ENCODE assay signal across 37 cellular contexts in the genomic region with DNA sequence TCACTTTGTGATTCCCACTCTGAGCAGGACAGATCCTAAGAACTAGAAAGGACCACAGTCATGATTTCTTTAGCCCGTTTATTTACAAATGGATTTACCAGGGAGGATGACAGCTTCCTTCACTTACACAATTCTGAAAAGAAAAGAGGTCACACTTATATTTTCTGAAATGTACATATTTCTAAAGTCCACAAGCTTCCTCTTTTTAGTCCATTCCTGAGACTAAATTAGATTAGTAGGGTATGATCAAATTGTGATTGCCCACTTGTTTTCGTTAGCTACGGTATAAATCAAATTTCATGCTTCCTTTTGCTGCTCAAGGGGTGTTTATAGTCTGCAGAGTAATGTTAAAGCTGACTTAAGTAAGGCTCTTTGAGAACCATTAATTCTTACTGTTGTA. TPM values are rescaled to one million over a fixed set of nuclear protein-coding genes. Genes with fewer than 3 reads are reported as not detected.
"Had no signal": no experiment of that assay in that cellular context is flagged by ENCODE, and none has a peak within 500 bp of the region (broad histone marks: within the 10 kb centered on the region; RNA-seq: fewer than 3 reads in every experiment).

No MANE protein-coding gene starts in this region.

- H3K4me1 Mint-ChIP-seq: activated CD4-positive, alpha-beta T cell treated with anti-CD3 and anti-CD28 coated beads for 36 hours; activated CD4-positive, alpha-beta T cell treated with anti-CD3 and anti-CD28 coated beads, Interleukin-2, amount 10 ng/mL, durations not matched to agents 24 days and 14 days; activated CD8-positive, alpha-beta memory T cell treated with anti-CD3 and anti-CD28 coated beads, Interleukin-2, amount 10 ng/mL, durations not matched to agents 7 days and 5 days; activated naive CD4-positive, alpha-beta T cell treated with anti-CD3 and anti-CD28 coated beads, Interleukin-2, amount 50 U/mL, for 24 hours; activated naive CD8-positive, alpha-beta T cell treated with anti-CD3 and anti-CD28 coated beads, Interleukin-2, amount 10 ng/mL, durations not matched to agents 7 days and 5 days; activated T-helper 17 cell treated with anti-CD3 and anti-CD28 coated beads, Interleukin-2, amount 50 U/mL, for 72 hours; central memory CD8-positive, alpha-beta T cell; endodermal cell; T-helper 17 cell had no signal

- H3K9me3 Mint-ChIP-seq: activated CD4-positive, alpha-beta memory T cell treated with anti-CD3 and anti-CD28 coated beads for 36 hours; activated CD4-positive, alpha-beta T cell treated with anti-CD3 and anti-CD28 coated beads, Interleukin-2, amount 10 ng/mL, durations not matched to agents 24 days and 14 days; activated naive CD4-positive, alpha-beta T cell treated with anti-CD3 and anti-CD28 coated beads, Interleukin-2, amount 50 U/mL, for 24 hours; activated naive CD8-positive, alpha-beta T cell treated with anti-CD3 and anti-CD28 coated beads, Interleukin-2, amount 10 ng/mL, durations not matched to agents 7 days and 5 days; activated T-helper 17 cell treated with anti-CD3 and anti-CD28 coated beads, Interleukin-2, amount 50 U/mL, for 72 hours; central memory CD8-positive, alpha-beta T cell; dendritic cell treated with granulocyte-macrophage colony-stimulating factor and Interleukin-4, amounts not matched to agents 40 ng/mL and 50 ng/mL, for 4 days had no signal

- H3K27ac Mint-ChIP-seq: activated CD4-positive, alpha-beta memory T cell treated with anti-CD3 and anti-CD28 coated beads for 36 hours; activated CD4-positive, alpha-beta T cell treated with anti-CD3 and anti-CD28 coated beads for 36 hours; activated CD4-positive, alpha-beta T cell treated with anti-CD3 and anti-CD28 coated beads, Interleukin-2, amount 10 ng/mL, durations not matched to agents 24 days and 14 days; activated CD8-positive, alpha-beta memory T cell treated with anti-CD3 and anti-CD28 coated beads, Interleukin-2, amount 10 ng/mL, durations not matched to agents 7 days and 5 days; activated CD8-positive, alpha-beta T cell treated with anti-CD3 and anti-CD28 coated beads, Interleukin-2, amount 10 ng/mL, durations not matched to agents 7 days and 5 days; activated naive CD4-positive, alpha-beta T cell treated with anti-CD3 and anti-CD28 coated beads, Interleukin-2, amount 50 U/mL, for 24 hours; activated naive CD8-positive, alpha-beta T cell treated with anti-CD3 and anti-CD28 coated beads, Interleukin-2, amount 10 ng/mL, durations not matched to agents 7 days and 5 days; activated T-helper 17 cell treated with anti-CD3 and anti-CD28 coated beads, Interleukin-2, amount 50 U/mL, for 72 hours; dendritic cell treated with granulocyte-macrophage colony-stimulating factor and Interleukin-4, amounts not matched to agents 40 ng/mL and 50 ng/mL, for 4 days; endodermal cell; T-helper 17 cell had no signal

- H3K36me3 Mint-ChIP-seq: activated CD4-positive, alpha-beta memory T cell treated with anti-CD3 and anti-CD28 coated beads for 36 hours; activated CD8-positive, alpha-beta memory T cell treated with anti-CD3 and anti-CD28 coated beads, Interleukin-2, amount 10 ng/mL, durations not matched to agents 7 days and 5 days; activated naive CD4-positive, alpha-beta T cell treated with anti-CD3 and anti-CD28 coated beads, Interleukin-2, amount 50 U/mL, for 24 hours; activated naive CD8-positive, alpha-beta T cell treated with anti-CD3 and anti-CD28 coated beads, Interleukin-2, amount 10 ng/mL, durations not matched to agents 7 days and 5 days had no signal

- ATAC-seq: activated CD4-positive, alpha-beta T cell treated with anti-CD3 and anti-CD28 coated beads for 36 hours; activated CD8-positive, alpha-beta memory T cell treated with anti-CD3 and anti-CD28 coated beads, Interleukin-2, amount 10 ng/mL, durations not matched to agents 7 days and 5 days; activated CD8-positive, alpha-beta T cell treated with anti-CD3 and anti-CD28 coated beads, Interleukin-2, amount 10 ng/mL, durations not matched to agents 7 days and 5 days; activated T-helper 17 cell treated with anti-CD3 and anti-CD28 coated beads, Interleukin-2, amount 50 U/mL, for 72 hours; foreskin keratinocyte; gastrocnemius medialis; heart left ventricle; T-helper 17 cell had no signal

- DNase-seq: activated CD4-positive, alpha-beta memory T cell treated with anti-CD3 and anti-CD28 coated beads for 36 hours; activated CD4-positive, alpha-beta T cell treated with anti-CD3 and anti-CD28 coated beads for 36 hours; activated CD4-positive, alpha-beta T cell treated with anti-CD3 and anti-CD28 coated beads, Interleukin-2, amount 10 ng/mL, durations not matched to agents 24 days and 14 days; activated CD4-positive, CD25-positive, alpha-beta regulatory T cell; activated CD4-positive, CD25-positive, alpha-beta regulatory T cell treated with anti-CD3 and anti-CD28 coated beads, Interleukin-2, amount 50 U/mL, for 72 hours; activated CD8-positive, alpha-beta memory T cell treated with anti-CD3 and anti-CD28 coated beads, Interleukin-2, amount 10 ng/mL, durations not matched to agents 7 days and 5 days; activated CD8-positive, alpha-beta memory T cell treated with anti-CD3 and anti-CD28 coated beads, Interleukin-2, amount 50 U/mL, for 4 hours; activated CD8-positive, alpha-beta T cell treated with anti-CD3 and anti-CD28 coated beads, Interleukin-2, amount 10 ng/mL, durations not matched to agents 7 days and 5 days; activated effector memory CD4-positive, alpha-beta T cell treated with Interleukin-2 at 50 U/mL for 16 hours; activated gamma-delta T cell treated with Interleukin-2 at 50 U/mL for 16 hours; activated naive CD4-positive, alpha-beta T cell treated with Interleukin-2 at 50 U/mL for 16 hours; activated naive CD8-positive, alpha-beta T cell treated with anti-CD3 and anti-CD28 coated beads, Interleukin-2, amount 10 ng/mL, durations not matched to agents 7 days and 5 days; activated T-cell treated with anti-CD3 and anti-CD28 coated beads, Interleukin-2, amount 50 U/mL, for 1 hour; amniotic stem cell; anterior cingulate cortex; brain microvascular endothelial cell; dorsolateral prefrontal cortex; effector memory CD4-positive, alpha-beta T cell; endodermal cell; erythroblast; foreskin keratinocyte; gastrocnemius medialis; glutamatergic neuron; heart left ventricle; T-helper 1 cell; T-helper 17 cell; WERI-Rb-1 had no signal

- H3K27me3 Mint-ChIP-seq: activated CD4-positive, alpha-beta memory T cell treated with anti-CD3 and anti-CD28 coated beads for 36 hours; activated CD4-positive, alpha-beta T cell treated with anti-CD3 and anti-CD28 coated beads for 36 hours; activated CD4-positive, alpha-beta T cell treated with anti-CD3 and anti-CD28 coated beads, Interleukin-2, amount 10 ng/mL, durations not matched to agents 24 days and 14 days; activated CD8-positive, alpha-beta memory T cell treated with anti-CD3 and anti-CD28 coated beads, Interleukin-2, amount 10 ng/mL, durations not matched to agents 7 days and 5 days; activated naive CD4-positive, alpha-beta T cell treated with anti-CD3 and anti-CD28 coated beads, Interleukin-2, amount 50 U/mL, for 24 hours; activated naive CD8-positive, alpha-beta T cell treated with anti-CD3 and anti-CD28 coated beads, Interleukin-2, amount 10 ng/mL, durations not matched to agents 7 days and 5 days; activated T-helper 17 cell treated with anti-CD3 and anti-CD28 coated beads, Interleukin-2, amount 50 U/mL, for 72 hours; central memory CD8-positive, alpha-beta T cell; dendritic cell treated with granulocyte-macrophage colony-stimulating factor and Interleukin-4, amounts not matched to agents 40 ng/mL and 50 ng/mL, for 4 days; T-helper 17 cell had no signal

- H3K4me3 Mint-ChIP-seq: activated CD4-positive, alpha-beta memory T cell treated with anti-CD3 and anti-CD28 coated beads for 36 hours; activated CD4-positive, alpha-beta T cell treated with anti-CD3 and anti-CD28 coated beads for 36 hours; activated CD4-positive, alpha-beta T cell treated with anti-CD3 and anti-CD28 coated beads, Interleukin-2, amount 10 ng/mL, durations not matched to agents 24 days and 14 days; activated CD8-positive, alpha-beta memory T cell treated with anti-CD3 and anti-CD28 coated beads, Interleukin-2, amount 10 ng/mL, durations not matched to agents 7 days and 5 days; activated CD8-positive, alpha-beta T cell treated with anti-CD3 and anti-CD28 coated beads, Interleukin-2, amount 10 ng/mL, durations not matched to agents 7 days and 5 days; activated naive CD4-positive, alpha-beta T cell treated with anti-CD3 and anti-CD28 coated beads, Interleukin-2, amount 50 U/mL, for 24 hours; activated naive CD8-positive, alpha-beta T cell treated with anti-CD3 and anti-CD28 coated beads, Interleukin-2, amount 10 ng/mL, durations not matched to agents 7 days and 5 days; activated T-helper 17 cell treated with anti-CD3 and anti-CD28 coated beads, Interleukin-2, amount 50 U/mL, for 72 hours; central memory CD8-positive, alpha-beta T cell; dendritic cell treated with granulocyte-macrophage colony-stimulating factor and Interleukin-4, amounts not matched to agents 40 ng/mL and 50 ng/mL, for 4 days; endodermal cell; T-helper 17 cell had no signal

RNA-seq across cellular contexts. Expression of gene AMELX, which starts 7.6 kb away (rescaled TPM):
- total RNA-seq: activated CD4-positive, alpha-beta memory T cell treated with anti-CD3 and anti-CD28 coated beads for 36 hours; activated CD4-positive, alpha-beta T cell treated with anti-CD3 and anti-CD28 coated beads for 36 hours; activated CD4-positive, alpha-beta T cell treated with anti-CD3 and anti-CD28 coated beads, Interleukin-2, amount 10 ng/mL, durations not matched to agents 24 days and 14 days; activated CD8-positive, alpha-beta memory T cell treated with anti-CD3 and anti-CD28 coated beads for 36 hours; activated CD8-positive, alpha-beta memory T cell treated with anti-CD3 and anti-CD28 coated beads, Interleukin-2, amount 10 ng/mL, durations not matched to agents 7 days and 5 days; activated CD8-positive, alpha-beta T cell treated with anti-CD3 and anti-CD28 coated beads, Interleukin-2, amount 10 ng/mL, durations not matched to agents 7 days and 5 days; activated naive CD8-positive, alpha-beta T cell treated with anti-CD3 and anti-CD28 coated beads, Interleukin-2, amount 10 ng/mL, durations not matched to agents 7 days and 5 days; activated T-helper 17 cell treated with anti-CD3 and anti-CD28 coated beads, Interleukin-2, amount 50 U/mL, for 72 hours; astrocyte; bronchial epithelial cell; cardiac septum; cerebellum; dorsolateral prefrontal cortex; endodermal cell; esophagus muscularis mucosa; foreskin keratinocyte; gastrocnemius medialis; heart left ventricle; T-helper 17 cell had no signal
